ENCODE assay signal across 1 cellular context in the genomic region with DNA sequence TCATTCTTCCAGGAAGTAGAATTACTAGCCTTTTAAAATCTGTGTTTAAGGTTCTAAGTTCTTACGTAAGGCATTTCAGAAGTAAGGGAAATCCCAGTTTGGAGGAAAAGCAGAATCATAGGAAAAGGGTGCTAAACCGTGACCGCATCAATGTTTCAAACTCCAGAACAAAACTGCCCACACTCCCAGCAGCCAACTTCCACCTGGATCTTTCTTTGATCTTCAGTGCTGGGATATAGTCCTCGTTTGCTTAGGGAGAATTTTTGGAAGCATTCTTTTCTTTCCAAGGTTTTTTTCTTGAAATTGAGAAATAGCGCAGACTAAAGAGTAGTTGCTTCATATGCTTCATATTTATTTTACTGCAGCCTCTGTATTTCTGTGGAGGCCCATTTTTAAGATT.
TF ChIP-seq lines count a peak whose summit lies in the region.

No MANE protein-coding gene starts in this region.

TF ChIP-seq in HepG2, 621 proteins besides CTCF, POLR2A, EP300 and RAD21:
- TF ChIP-seq HMG20A (CRISPR knock-in tag; IDR thresholded peaks at IDR 0.05; ENCODE audit: borderline replicate concordance), result 0 out of 2 replicates have a peak, but pooled peaks have one; percentile 4
- peak; percentile 67; the same call in 1 of the 2 replicates for TF ChIP-seq BCL6 (CRISPR knock-in tag; IDR thresholded peaks at IDR 0.05)
- 0 out of 2 replicates have a peak, but pooled peaks have one; percentile 16 for TF ChIP-seq NCOA2 (CRISPR knock-in tag; IDR thresholded peaks at IDR 0.05)
- TF ChIP-seq HNF4A (CRISPR knock-in tag; IDR thresholded peaks at IDR 0.05), result peak; percentile 25; the same call in 1 of the 2 replicates
- TF ChIP-seq, protein P1, sequence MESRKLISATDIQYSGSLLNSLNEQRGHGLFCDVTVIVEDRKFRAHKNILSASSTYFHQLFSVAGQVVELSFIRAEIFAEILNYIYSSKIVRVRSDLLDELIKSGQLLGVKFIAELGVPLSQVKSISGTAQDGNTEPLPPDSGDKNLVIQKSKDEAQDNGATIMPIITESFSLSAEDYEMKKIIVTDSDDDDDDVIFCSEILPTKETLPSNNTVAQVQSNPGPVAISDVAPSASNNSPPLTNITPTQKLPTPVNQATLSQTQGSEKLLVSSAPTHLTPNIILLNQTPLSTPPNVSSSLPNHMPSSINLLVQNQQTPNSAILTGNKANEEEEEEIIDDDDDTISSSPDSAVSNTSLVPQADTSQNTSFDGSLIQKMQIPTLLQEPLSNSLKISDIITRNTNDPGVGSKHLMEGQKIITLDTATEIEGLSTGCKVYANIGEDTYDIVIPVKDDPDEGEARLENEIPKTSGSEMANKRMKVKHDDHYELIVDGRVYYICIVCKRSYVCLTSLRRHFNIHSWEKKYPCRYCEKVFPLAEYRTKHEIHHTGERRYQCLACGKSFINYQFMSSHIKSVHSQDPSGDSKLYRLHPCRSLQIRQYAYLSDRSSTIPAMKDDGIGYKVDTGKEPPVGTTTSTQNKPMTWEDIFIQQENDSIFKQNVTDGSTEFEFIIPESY (CRISPR knock-in tag; IDR thresholded peaks at IDR 0.05), result no peak
- TF ChIP-seq CEBPB (IDR thresholded peaks at IDR 0.05; ENCODE audit: borderline replicate concordance, low read depth, low read length), result peak; percentile 69
- no peak for TF ChIP-seq ZSCAN9 (CRISPR knock-in tag; IDR thresholded peaks at IDR 0.05; ENCODE audit: borderline replicate concordance)
- TF ChIP-seq, protein P2, sequence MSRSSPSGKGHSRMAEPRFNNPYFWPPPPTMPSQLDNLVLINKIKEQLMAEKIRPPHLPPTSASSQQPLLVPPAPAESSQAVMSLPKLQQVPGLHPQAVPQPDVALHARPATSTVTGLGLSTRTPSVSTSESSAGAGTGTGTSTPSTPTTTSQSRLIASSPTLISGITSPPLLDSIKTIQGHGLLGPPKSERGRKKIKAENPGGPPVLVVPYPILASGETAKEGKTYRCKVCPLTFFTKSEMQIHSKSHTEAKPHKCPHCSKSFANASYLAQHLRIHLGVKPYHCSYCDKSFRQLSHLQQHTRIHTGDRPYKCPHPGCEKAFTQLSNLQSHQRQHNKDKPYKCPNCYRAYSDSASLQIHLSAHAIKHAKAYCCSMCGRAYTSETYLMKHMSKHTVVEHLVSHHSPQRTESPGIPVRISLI (CRISPR knock-in tag; IDR thresholded peaks at IDR 0.05; ENCODE audit: borderline replicate concordance), result peak; percentile 43; the same call in 1 of the 2 replicates
- TF ChIP-seq POGZ (CRISPR knock-in tag; IDR thresholded peaks at IDR 0.05), result no peak
- TF ChIP-seq ZNF232 (CRISPR knock-in tag; IDR thresholded peaks at IDR 0.05; ENCODE audit: borderline replicate concordance), result no peak
- peak; percentile 2 for TF ChIP-seq ZEB1 (IDR thresholded peaks at IDR 0.05; ENCODE audit: insufficient replicate concordance, low read depth)
- TF ChIP-seq, protein P3, sequence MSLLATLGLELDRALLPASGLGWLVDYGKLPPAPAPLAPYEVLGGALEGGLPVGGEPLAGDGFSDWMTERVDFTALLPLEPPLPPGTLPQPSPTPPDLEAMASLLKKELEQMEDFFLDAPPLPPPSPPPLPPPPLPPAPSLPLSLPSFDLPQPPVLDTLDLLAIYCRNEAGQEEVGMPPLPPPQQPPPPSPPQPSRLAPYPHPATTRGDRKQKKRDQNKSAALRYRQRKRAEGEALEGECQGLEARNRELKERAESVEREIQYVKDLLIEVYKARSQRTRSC (CRISPR knock-in tag; IDR thresholded peaks at IDR 0.05; ENCODE audit: low read depth), result no peak
- TF ChIP-seq RXRB (CRISPR knock-in tag; IDR thresholded peaks at IDR 0.05; ENCODE audit: borderline replicate concordance), result 0 out of 2 replicates have a peak, but pooled peaks have one; percentile 2
- peak; percentile 62 for TF ChIP-seq TCF7 (IDR thresholded peaks at IDR 0.05; ENCODE audit: low read depth)
- TF ChIP-seq NFKBIZ (CRISPR knock-in tag; IDR thresholded peaks at IDR 0.05), result no peak
- TF ChIP-seq RFX3 (CRISPR knock-in tag; IDR thresholded peaks at IDR 0.05), result no peak
- 0 out of 2 replicates have a peak, but pooled peaks have one; percentile 7 for TF ChIP-seq GATAD2A (CRISPR knock-in tag; IDR thresholded peaks at IDR 0.05)
- no peak for TF ChIP-seq JDP2 (CRISPR knock-in tag; IDR thresholded peaks at IDR 0.05; ENCODE audit: borderline replicate concordance)
- TF ChIP-seq CEBPG (CRISPR knock-in tag; IDR thresholded peaks at IDR 0.05), result peak; percentile 32; the same call in 1 of the 2 replicates
- TF ChIP-seq TCF7L2 (IDR thresholded peaks at IDR 0.05; ENCODE audit: low read depth, low read length), result peak; percentile 53; the same call in 1 of the 2 replicates
- TF ChIP-seq ISL2 (CRISPR knock-in tag; IDR thresholded peaks at IDR 0.05), result 0 out of 2 replicates have a peak, but pooled peaks have one; percentile 15
